In the genomic region with DNA sequence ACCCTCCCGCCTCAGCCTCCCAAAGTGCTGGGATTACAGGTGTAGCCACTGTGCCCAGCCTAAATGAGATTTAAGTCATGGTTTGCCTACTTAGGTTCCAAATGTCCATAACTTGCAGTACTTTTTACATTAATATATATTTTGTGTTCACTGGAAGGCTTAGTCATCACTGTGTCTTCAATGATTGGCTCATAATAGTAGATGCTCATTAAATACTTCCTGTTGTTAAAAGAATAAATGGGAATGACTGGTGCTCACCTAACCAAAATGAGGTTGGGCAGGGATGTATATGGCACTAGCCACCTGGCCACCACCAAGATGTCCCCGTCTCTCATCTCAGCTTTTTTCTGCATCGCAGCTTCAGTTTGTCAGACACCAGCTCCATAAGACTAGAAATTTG, we compare ENCODE assay signal across 23 cellular contexts. TPM values are rescaled to one million over a fixed set of nuclear protein-coding genes. Genes with fewer than 3 reads are reported as not detected.
DNase-seq lines count a peak whose midpoint lies in the region; ATAC-seq and TF ChIP-seq lines count a peak whose summit lies in the region.
"Had no signal": no experiment of that assay in that cellular context is flagged by ENCODE, and none has a peak within 500 bp of the region (broad histone marks: within the 10 kb centered on the region; RNA-seq: fewer than 3 reads in every experiment).

No MANE protein-coding gene starts in this region.

- H3K27ac ChIP-seq in DND-41 (ENCODE audit: low read length): no peak overlapping the region
- H3K27ac ChIP-seq: A549 had no signal

- H3K27me3 ChIP-seq in DND-41 (ENCODE audit: insufficient read depth, low read length, poor library complexity): peaks cover 3% of the 10 kb centered on the region
- H3K27me3 ChIP-seq in Loucy (ENCODE audit: insufficient read depth, low read length, poor library complexity, severe bottlenecking): peaks cover 5% of the 10 kb centered on the region
- no peaks in the 10 kb centered on the region for H3K27me3 ChIP-seq in neuron (ENCODE audit: insufficient read depth, low read length)

- H3K4me1 ChIP-seq in DND-41 (ENCODE audit: insufficient read depth, low read length) (peaks cover 26% of the 10 kb centered on the region), Loucy (ENCODE audit: insufficient read depth, low read length, poor library complexity, severe bottlenecking) (peaks cover 15% of the 10 kb centered on the region), neuron (ENCODE audit: insufficient read depth, low read length) (peaks cover 4% of the 10 kb centered on the region)

- no peaks in the 10 kb centered on the region for H3K9me2 ChIP-seq in Loucy (replicated peaks; ENCODE audit: low read depth, low read length)
- H3K9me2 ChIP-seq: SK-N-SH had no signal

- H3K36me3 ChIP-seq in DND-41 (ENCODE audit: insufficient read depth, low read length): peaks cover 13% of the 10 kb centered on the region
- no peaks in the 10 kb centered on the region for H3K36me3 ChIP-seq in Loucy (ENCODE audit: insufficient read depth, low read length)
- H3K36me3 ChIP-seq in neuron (ENCODE audit: insufficient read depth, low read length): peaks cover 8% of the 10 kb centered on the region

- TF ChIP-seq CTCF in DND-41 (IDR thresholded peaks at IDR 0.05; ENCODE audit: borderline replicate concordance, extremely low read depth, low read length, poor library complexity, severe bottlenecking) (no peak), Loucy (conservative IDR thresholded peaks at IDR 0.05; ENCODE audit: low read length) (no peak), brain (conservative IDR thresholded peaks at IDR 0.05) (no peak)

- peaks cover 22% of the 10 kb centered on the region for H3K4me1 Mint-ChIP-seq in brain

- H3K9me3 Mint-ChIP-seq in brain: peaks cover 19 to 28% (median 25%) of the 10 kb centered on the region in 5 experiments

- peaks cover 36% of the 10 kb centered on the region for H3K79me2 ChIP-seq in DND-41 (ENCODE audit: insufficient read depth, low read length)
- H3K79me2 ChIP-seq in Loucy (ENCODE audit: insufficient read depth, low read length): peaks cover 30% of the 10 kb centered on the region

- H3K9ac ChIP-seq in DND-41 (ENCODE audit: low read depth, low read length) (no peak overlapping the region), Loucy (ENCODE audit: low read depth, low read length, poor library complexity, severe bottlenecking) (no peak overlapping the region)
- H3K9ac ChIP-seq: SK-N-SH had no signal

- H3K27me3 Mint-ChIP-seq in brain: peaks cover 13% of the 10 kb centered on the region

- H3K4me3 ChIP-seq in DND-41 (ENCODE audit: low read depth in 1 of 2, low read length in 2 of 2) (peak overlapping the region in 1 of 2 experiments; percentile 67; a peak in 1 of 4 replicates), Loucy (ENCODE audit: low read length, poor library complexity, severe bottlenecking) (no peak overlapping the region), neuron (ENCODE audit: low read length) (no peak overlapping the region)
- H3K4me3 ChIP-seq: A549, GM12878 had no signal

- ATAC-seq in DND-41 (ENCODE audit: insufficient read depth, low read depth): no peak
- ATAC-seq: A549; CD8-positive, alpha-beta T cell; GM12878 had no signal

- no peaks in the 10 kb centered on the region for H3F3A ChIP-seq in Loucy (ENCODE audit: low read depth)

- H2AFZ ChIP-seq in DND-41 (ENCODE audit: low read depth, low read length): peak overlapping the region; percentile 74
- no peak overlapping the region for H2AFZ ChIP-seq in Loucy (ENCODE audit: low read length)
- H2AFZ ChIP-seq in neuron (ENCODE audit: low read depth, low read length): peak overlapping the region; percentile 62

- H4K20me1 ChIP-seq in DND-41 (ENCODE audit: insufficient read depth, low read length) (peaks cover under 1% of the 10 kb centered on the region; the same call in 1 of the 2 replicates), Loucy (ENCODE audit: insufficient read depth, low read length, poor library complexity, severe bottlenecking) (peaks cover 7% of the 10 kb centered on the region)

- peak overlapping the region in 3 of 5 experiments; percentile 47 to 80 (median 64) for H3K4me3 Mint-ChIP-seq in brain
- H3K4me3 Mint-ChIP-seq: CD8-positive, alpha-beta T cell had no signal

- peak overlapping the region in 1 of 5 experiments; percentile 75 for H3K27ac Mint-ChIP-seq in brain
- H3K27ac Mint-ChIP-seq: CD8-positive, alpha-beta T cell; H9; HFFc6 had no signal

- peaks cover 36% of the 10 kb centered on the region for H3K36me3 Mint-ChIP-seq in brain

- H3K9me3 ChIP-seq in DND-41 (ENCODE audit: insufficient read depth, low read length, severe bottlenecking): peaks cover 9% of the 10 kb centered on the region
- no peaks in the 10 kb centered on the region for H3K9me3 ChIP-seq in Loucy (ENCODE audit: insufficient read depth, low read depth, low read length)
- peaks cover 9% of the 10 kb centered on the region for H3K9me3 ChIP-seq in neuron (ENCODE audit: low read length)
- H3K9me3 ChIP-seq: A549 had no signal

- DNase-seq in DND-41 (no peak), NCI-H526 treated with DMSO at 0.1 percent for 48 hours (lab: John Stamatoyannopoulos, UW) (no peak), GM19240 (ENCODE audit: insufficient read length, low spot score) (no peak)
- no peak for DNase-seq in stimulated activated CD4-positive, alpha-beta T cell treated with anti-CD3 and anti-CD28 coated beads, Interleukin-15, amount 100 ng/mL, for 24 hours
- no peak for DNase-seq in stimulated activated CD4-positive, alpha-beta T cell treated with anti-CD3 and anti-CD28 coated beads, Interleukin-4, amount 100 ng/mL, for 1 hour
- DNase-seq: AML-193; C1 segment of cervical spinal cord; Caco-2; CD8-positive, alpha-beta T cell; EL; GDM1; H9; HFFc6; KG1; MM.1S; NCI-H2029; NCI-H524 treated with DMSO at 0.1 percent for 48 hours; SK-N-SH had no signal

- H3K4me2 ChIP-seq in DND-41 (ENCODE audit: insufficient read depth, low read length) (peak overlapping the region; percentile 84; the same call in 1 of the 2 replicates), Loucy (ENCODE audit: low read depth, low read length, poor library complexity, severe bottlenecking) (peak overlapping the region; percentile 83)
- H3K4me2 ChIP-seq: SK-N-SH had no signal

RNA-seq across cellular contexts. Expression of a gene that starts 1.0 kb away (rescaled TPM):
- 190 TPM for polyA plus RNA-seq in brain (ENCODE audit: insufficient read depth, low read depth, low replicate concordance)

RNA-seq across cellular contexts. Expression of a gene that starts 11.2 kb away (rescaled TPM):
- not detected for polyA plus RNA-seq in brain (ENCODE audit: insufficient read depth, low read depth, low replicate concordance)
- polyA plus RNA-seq: A549, SK-N-SH had no signal
